18 cellular contexts compared by ENCODE assay signal in the genomic region with DNA sequence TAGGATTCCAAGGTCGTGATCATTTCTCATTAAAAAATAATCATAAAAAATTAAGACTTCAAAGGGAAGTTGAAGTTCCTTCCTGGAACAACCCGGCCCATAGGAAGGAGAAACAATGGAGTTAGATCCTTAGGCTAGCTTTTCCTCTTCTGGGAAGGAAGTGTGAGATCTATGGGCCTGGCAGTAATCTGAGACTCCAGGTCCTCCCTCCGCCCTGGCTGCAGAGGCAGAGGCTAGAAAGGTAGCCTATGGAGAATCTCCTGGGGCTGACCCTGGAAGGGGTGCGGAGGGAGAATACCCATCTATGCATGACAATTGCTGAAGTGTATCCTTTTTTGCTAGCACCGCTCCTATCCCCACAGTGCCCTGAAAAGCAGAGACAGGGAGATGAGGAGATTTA.
"Had no signal": no experiment of that assay in that cellular context is flagged by ENCODE, and none has a peak within 500 bp of the region (broad histone marks: within the 10 kb centered on the region; RNA-seq: fewer than 3 reads in every experiment).

No MANE protein-coding gene starts in this region.

- H3K36me3 ChIP-seq: breast epithelium, gastroesophageal sphincter, upper lobe of left lung had no signal

- DNase-seq: activated CD8-positive, alpha-beta memory T cell treated with anti-CD3 and anti-CD28 coated beads for 24 hours; activated CD8-positive, alpha-beta memory T cell treated with anti-CD3 and anti-CD28 coated beads, Interleukin-2, amount 50 U/mL, for 4 hours; activated effector memory CD4-positive, alpha-beta T cell treated with Interleukin-2 at 50 U/mL for 16 hours; activated naive CD4-positive, alpha-beta T cell treated with anti-CD3 and anti-CD28 coated beads for 36 hours; activated naive CD8-positive, alpha-beta T cell treated with anti-CD3 and anti-CD28 coated beads, Interleukin-2, amount 10 ng/mL, durations not matched to agents 7 days and 5 days; activated T-cell treated with anti-CD3 and anti-CD28 coated beads, Interleukin-2, amount 50 U/mL, for 72 hours; amniotic stem cell; cerebellar nuclear complex; mammary epithelial cell; stimulated activated CD4-positive, alpha-beta T cell treated with anti-CD3 and anti-CD28 coated beads, Interleukin-4, amount 100 ng/mL, for 24 hours; stimulated activated naive CD8-positive, alpha-beta T cell treated with anti-CD3 and anti-CD28 coated beads, Interleukin-15, Interleukin-2, amounts not matched to agents 100 U/mL and 50 U/mL, for 24 hours; T-helper 9 cell; upper lobe of left lung had no signal

- H3K27me3 ChIP-seq: breast epithelium, gastroesophageal sphincter, upper lobe of left lung had no signal

- H3K4me1 ChIP-seq: breast epithelium, gastroesophageal sphincter, upper lobe of left lung had no signal

- H3K4me3 ChIP-seq: breast epithelium, coronary artery, gastroesophageal sphincter, upper lobe of left lung had no signal

- H3K9me3 ChIP-seq: breast epithelium, gastroesophageal sphincter, upper lobe of left lung had no signal

- H3K27ac ChIP-seq: breast epithelium, coronary artery, epithelial cell of prostate, gastroesophageal sphincter, upper lobe of left lung had no signal

- ATAC-seq: activated T-cell treated with anti-CD3 and anti-CD28 coated beads, Interleukin-2, amount 50 U/mL, for 72 hours; gastroesophageal sphincter; natural killer cell treated with Interleukin-12 subunit alpha and Interleukin-12 subunit beta and Interleukin-15 and Interleukin-18, amount 100 ng/mL, for 72 hours; stimulated activated naive CD8-positive, alpha-beta T cell treated with anti-CD3 and anti-CD28 coated beads, Interleukin-15, Interleukin-2, amounts not matched to agents 100 U/mL and 50 U/mL, for 24 hours had no signal
